Comparison of ENCODE assay signal across 2 cellular contexts in the genomic region with DNA sequence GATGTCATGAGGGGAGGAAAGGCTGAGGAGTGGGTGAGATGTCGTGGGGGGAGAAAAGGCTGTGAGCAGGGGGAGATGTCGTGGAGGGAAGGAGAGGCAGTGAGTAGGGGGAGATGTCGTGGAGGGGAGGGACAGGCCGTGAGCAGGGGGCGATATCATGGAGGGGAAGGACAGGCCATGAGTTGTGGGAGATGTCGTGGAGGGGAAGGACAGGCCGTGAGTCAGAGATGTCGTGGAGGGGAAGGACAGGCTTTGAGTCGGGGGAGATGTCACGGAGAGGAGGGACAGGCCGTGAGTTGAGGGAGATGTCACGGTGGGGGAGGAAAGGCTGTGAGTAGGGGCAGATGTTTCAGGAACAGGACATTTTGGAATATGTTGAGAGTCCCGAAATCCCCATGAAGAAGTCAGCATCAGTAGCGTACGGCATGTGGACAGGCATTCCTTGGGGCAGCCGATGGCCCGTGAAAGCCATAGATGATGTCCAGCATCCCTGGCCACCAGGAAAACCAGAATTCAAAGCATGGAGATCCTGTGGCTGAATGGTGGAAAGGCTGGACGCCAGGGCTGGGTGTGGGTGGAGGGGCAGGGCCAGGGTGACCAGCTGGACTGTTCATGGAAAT.
TF ChIP-seq lines count a peak whose summit lies in the region.

No MANE protein-coding gene starts in this region.

TF ChIP-seq in HepG2, 621 proteins besides CTCF, POLR2A, EP300 and RAD21 (continues in another document):
- TF ChIP-seq, protein P1, sequence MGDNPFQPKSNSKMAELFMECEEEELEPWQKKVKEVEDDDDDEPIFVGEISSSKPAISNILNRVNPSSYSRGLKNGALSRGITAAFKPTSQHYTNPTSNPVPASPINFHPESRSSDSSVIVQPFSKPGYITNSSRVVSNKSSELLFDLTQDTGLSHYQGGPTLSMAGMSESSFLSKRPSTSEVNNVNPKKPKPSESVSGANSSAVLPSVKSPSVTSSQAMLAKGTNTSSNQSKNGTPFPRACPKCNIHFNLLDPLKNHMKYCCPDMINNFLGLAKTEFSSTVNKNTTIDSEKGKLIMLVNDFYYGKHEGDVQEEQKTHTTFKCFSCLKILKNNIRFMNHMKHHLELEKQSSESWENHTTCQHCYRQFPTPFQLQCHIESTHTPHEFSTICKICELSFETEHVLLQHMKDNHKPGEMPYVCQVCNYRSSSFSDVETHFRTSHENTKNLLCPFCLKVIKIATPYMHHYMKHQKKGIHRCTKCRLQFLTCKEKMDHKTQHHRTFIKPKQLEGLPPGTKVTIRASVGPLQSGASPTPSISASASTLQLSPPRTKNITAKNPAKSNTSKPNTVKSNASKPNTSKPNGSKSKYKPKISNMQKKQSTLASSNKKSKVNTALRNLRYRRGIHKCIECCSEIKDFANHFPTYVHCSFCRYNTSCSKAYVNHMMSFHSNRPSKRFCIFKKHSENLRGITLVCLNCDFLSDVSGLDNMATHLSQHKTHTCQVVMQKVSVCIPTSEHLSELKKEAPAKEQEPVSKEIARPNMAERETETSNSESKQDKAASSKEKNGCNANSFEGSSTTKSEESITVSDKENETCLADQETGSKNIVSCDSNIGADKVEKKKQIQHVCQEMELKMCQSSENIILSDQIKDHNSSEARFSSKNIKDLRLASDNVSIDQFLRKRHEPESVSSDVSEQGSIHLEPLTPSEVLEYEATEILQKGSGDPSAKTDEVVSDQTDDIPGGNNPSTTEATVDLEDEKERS (CRISPR knock-in tag; IDR thresholded peaks at IDR 0.05): no peak
- TF ChIP-seq CHCHD3 (CRISPR knock-in tag; IDR thresholded peaks at IDR 0.05) (no peak), HHEX (CRISPR knock-in tag; IDR thresholded peaks at IDR 0.05) (no peak), KLF6 (CRISPR knock-in tag; IDR thresholded peaks at IDR 0.05) (no peak), HOXA9 (CRISPR knock-in tag; IDR thresholded peaks at IDR 0.05; ENCODE audit: borderline replicate concordance) (no peak), CHD4 (IDR thresholded peaks at IDR 0.05; ENCODE audit: borderline replicate concordance, low read length) (no peak), ZNF782 (CRISPR knock-in tag; IDR thresholded peaks at IDR 0.05; ENCODE audit: borderline replicate concordance) (no peak), ZNF484 (CRISPR knock-in tag; IDR thresholded peaks at IDR 0.05; ENCODE audit: borderline replicate concordance, low read depth) (no peak), ZNF44 (CRISPR knock-in tag; IDR thresholded peaks at IDR 0.05) (no peak)
- TF ChIP-seq, protein P2, sequence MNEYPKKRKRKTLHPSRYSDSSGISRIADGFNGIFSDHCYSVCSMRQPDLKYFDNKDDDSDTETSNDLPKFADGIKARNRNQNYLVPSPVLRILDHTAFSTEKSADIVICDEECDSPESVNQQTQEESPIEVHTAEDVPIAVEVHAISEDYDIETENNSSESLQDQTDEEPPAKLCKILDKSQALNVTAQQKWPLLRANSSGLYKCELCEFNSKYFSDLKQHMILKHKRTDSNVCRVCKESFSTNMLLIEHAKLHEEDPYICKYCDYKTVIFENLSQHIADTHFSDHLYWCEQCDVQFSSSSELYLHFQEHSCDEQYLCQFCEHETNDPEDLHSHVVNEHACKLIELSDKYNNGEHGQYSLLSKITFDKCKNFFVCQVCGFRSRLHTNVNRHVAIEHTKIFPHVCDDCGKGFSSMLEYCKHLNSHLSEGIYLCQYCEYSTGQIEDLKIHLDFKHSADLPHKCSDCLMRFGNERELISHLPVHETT (CRISPR knock-in tag; conservative IDR thresholded peaks at IDR 0.05): no peak
- TF ChIP-seq, protein P3, sequence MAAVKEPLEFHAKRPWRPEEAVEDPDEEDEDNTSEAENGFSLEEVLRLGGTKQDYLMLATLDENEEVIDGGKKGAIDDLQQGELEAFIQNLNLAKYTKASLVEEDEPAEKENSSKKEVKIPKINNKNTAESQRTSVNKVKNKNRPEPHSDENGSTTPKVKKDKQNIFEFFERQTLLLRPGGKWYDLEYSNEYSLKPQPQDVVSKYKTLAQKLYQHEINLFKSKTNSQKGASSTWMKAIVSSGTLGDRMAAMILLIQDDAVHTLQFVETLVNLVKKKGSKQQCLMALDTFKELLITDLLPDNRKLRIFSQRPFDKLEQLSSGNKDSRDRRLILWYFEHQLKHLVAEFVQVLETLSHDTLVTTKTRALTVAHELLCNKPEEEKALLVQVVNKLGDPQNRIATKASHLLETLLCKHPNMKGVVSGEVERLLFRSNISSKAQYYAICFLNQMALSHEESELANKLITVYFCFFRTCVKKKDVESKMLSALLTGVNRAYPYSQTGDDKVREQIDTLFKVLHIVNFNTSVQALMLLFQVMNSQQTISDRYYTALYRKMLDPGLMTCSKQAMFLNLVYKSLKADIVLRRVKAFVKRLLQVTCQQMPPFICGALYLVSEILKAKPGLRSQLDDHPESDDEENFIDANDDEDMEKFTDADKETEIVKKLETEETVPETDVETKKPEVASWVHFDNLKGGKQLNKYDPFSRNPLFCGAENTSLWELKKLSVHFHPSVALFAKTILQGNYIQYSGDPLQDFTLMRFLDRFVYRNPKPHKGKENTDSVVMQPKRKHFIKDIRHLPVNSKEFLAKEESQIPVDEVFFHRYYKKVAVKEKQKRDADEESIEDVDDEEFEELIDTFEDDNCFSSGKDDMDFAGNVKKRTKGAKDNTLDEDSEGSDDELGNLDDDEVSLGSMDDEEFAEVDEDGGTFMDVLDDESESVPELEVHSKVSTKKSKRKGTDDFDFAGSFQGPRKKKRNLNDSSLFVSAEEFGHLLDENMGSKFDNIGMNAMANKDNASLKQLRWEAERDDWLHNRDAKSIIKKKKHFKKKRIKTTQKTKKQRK (IDR thresholded peaks at IDR 0.05; ENCODE audit: low read length): no peak
- TF ChIP-seq, protein P4, sequence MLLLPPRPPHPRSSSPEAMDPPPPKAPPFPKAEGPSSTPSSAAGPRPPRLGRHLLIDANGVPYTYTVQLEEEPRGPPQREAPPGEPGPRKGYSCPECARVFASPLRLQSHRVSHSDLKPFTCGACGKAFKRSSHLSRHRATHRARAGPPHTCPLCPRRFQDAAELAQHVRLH (CRISPR knock-in tag; IDR thresholded peaks at IDR 0.05; ENCODE audit: borderline replicate concordance, low read depth): no peak

TF ChIP-seq in IMR-90, 13 proteins besides CTCF, POLR2A, EP300 and RAD21:
- TF ChIP-seq RFX5 (IDR thresholded peaks at IDR 0.05; ENCODE audit: low read depth, low read length): no peak
- no peak for TF ChIP-seq FOS (IDR thresholded peaks at IDR 0.05; ENCODE audit: low read depth, low read length)
- no peak for TF ChIP-seq CHD1 (IDR thresholded peaks at IDR 0.05; ENCODE audit: low read depth, low read length)
- TF ChIP-seq SMC3 (IDR thresholded peaks at IDR 0.05; ENCODE audit: low read depth, low read length): no peak
- no peak for TF ChIP-seq MXI1 (IDR thresholded peaks at IDR 0.05; ENCODE audit: borderline replicate concordance, low read depth, low read length)
- TF ChIP-seq, protein P5, sequence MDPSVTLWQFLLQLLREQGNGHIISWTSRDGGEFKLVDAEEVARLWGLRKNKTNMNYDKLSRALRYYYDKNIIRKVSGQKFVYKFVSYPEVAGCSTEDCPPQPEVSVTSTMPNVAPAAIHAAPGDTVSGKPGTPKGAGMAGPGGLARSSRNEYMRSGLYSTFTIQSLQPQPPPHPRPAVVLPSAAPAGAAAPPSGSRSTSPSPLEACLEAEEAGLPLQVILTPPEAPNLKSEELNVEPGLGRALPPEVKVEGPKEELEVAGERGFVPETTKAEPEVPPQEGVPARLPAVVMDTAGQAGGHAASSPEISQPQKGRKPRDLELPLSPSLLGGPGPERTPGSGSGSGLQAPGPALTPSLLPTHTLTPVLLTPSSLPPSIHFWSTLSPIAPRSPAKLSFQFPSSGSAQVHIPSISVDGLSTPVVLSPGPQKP (IDR thresholded peaks at IDR 0.05; ENCODE audit: borderline replicate concordance, low read depth, low read length): no peak
- no peak for TF ChIP-seq MAZ (IDR thresholded peaks at IDR 0.05; ENCODE audit: borderline replicate concordance, low read depth, low read length)
- no peak for TF ChIP-seq MAFK (IDR thresholded peaks at IDR 0.05; ENCODE audit: low read depth, low read length)
- TF ChIP-seq, protein P6, sequence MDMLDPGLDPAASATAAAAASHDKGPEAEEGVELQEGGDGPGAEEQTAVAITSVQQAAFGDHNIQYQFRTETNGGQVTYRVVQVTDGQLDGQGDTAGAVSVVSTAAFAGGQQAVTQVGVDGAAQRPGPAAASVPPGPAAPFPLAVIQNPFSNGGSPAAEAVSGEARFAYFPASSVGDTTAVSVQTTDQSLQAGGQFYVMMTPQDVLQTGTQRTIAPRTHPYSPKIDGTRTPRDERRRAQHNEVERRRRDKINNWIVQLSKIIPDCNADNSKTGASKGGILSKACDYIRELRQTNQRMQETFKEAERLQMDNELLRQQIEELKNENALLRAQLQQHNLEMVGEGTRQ (IDR thresholded peaks at IDR 0.05; ENCODE audit: low read depth, low read length): no peak
- TF ChIP-seq NFE2L2 (IDR thresholded peaks at IDR 0.05; ENCODE audit: low read depth, low read length): no peak
- no peak for TF ChIP-seq RCOR1 (IDR thresholded peaks at IDR 0.05; ENCODE audit: insufficient replicate concordance, low read length)
- no peak for TF ChIP-seq BHLHE40 (IDR thresholded peaks at IDR 0.05; ENCODE audit: low read depth, low read length)
